26 cellular contexts compared by ENCODE assay signal in the genomic region with DNA sequence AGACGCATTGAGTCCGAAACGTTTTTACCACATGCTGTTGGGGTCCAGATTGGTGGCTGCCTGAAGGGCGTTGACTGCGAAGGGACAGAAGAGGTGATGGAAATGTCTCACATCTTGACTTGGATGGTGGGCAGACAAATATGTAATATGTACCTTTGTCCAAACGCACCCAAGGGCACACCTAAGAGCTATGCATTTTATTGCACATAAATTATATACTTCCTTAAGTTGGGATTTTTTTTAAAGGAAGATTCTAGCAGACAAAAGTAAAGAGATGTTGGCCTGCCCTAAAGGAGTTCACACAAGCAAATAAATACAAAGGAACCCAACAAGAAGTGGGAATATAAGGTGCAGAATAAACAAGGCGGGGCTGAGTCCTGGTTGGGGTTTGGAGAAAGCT.
DNase-seq lines count a peak whose midpoint lies in the region; ATAC-seq and TF ChIP-seq lines count a peak whose summit lies in the region.
"Had no signal": no experiment of that assay in that cellular context is flagged by ENCODE, and none has a peak within 500 bp of the region (broad histone marks: within the 10 kb centered on the region; RNA-seq: fewer than 3 reads in every experiment).

No MANE protein-coding gene starts in this region.

- H3K4me3 ChIP-seq in colonic mucosa (no peak overlapping the region), mucosa of descending colon (no peak overlapping the region), ovary (no peak overlapping the region), OCI-LY7 (ENCODE audit: low read depth, low read length, poor library complexity, severe bottlenecking) (no peak overlapping the region)
- H3K4me3 ChIP-seq: BLaER1, GM12878 had no signal

- POLR2A ChIA-PET in OCI-LY7 (lab: Charles Lee), result interaction anchor here (0.7 kb wide), 1 partner anchor 165 kb away, joined by 3 read pairs; no protein-coding TSS in a partner anchor

- no peaks in the 10 kb centered on the region for H3K9me3 ChIP-seq in colonic mucosa
- no peaks in the 10 kb centered on the region for H3K9me3 ChIP-seq in mucosa of descending colon
- no peaks in the 10 kb centered on the region for H3K9me3 ChIP-seq in ovary
- H3K9me3 ChIP-seq in OCI-LY7 (ENCODE audit: low read length), result no peaks in the 10 kb centered on the region
- H3K9me3 ChIP-seq: BE2C had no signal

- H3K4me1 ChIP-seq in colonic mucosa (no peaks in the 10 kb centered on the region), mucosa of descending colon (ENCODE audit: low read depth) (peaks cover 3% of the 10 kb centered on the region), ovary (ENCODE audit: insufficient read depth) (peaks cover 1% of the 10 kb centered on the region), OCI-LY7 (ENCODE audit: insufficient read depth, low read length, poor library complexity, severe bottlenecking) (no peaks in the 10 kb centered on the region)
- H3K4me1 ChIP-seq: BE2C had no signal

- H3K4me1 Mint-ChIP-seq in natural killer cell treated with Interleukin-12 subunit alpha and Interleukin-12 subunit beta and Interleukin-15 and Interleukin-18, amount 100 ng/mL, for 72 hours (ENCODE audit: low read depth in 2 of 2), result peaks cover 31 to 35% of the 10 kb centered on the region in 2 donors
- H3K4me1 Mint-ChIP-seq in natural killer cell, result peaks cover 24 to 27% of the 10 kb centered on the region in 2 donors

- no peaks in the 10 kb centered on the region for H4K20me1 ChIP-seq in OCI-LY7 (ENCODE audit: insufficient read depth, low read length)
- H4K20me1 ChIP-seq: BLaER1 had no signal

- TF ChIP-seq EP300 in ovary (IDR thresholded peaks at IDR 0.05), result no peak

- BruUV-seq in OCI-LY7 (replicated peaks; lab: Mats Ljungman, UMichigan), result no TSS peak

- no peaks in the 10 kb centered on the region for H3K79me2 ChIP-seq in OCI-LY7 (ENCODE audit: insufficient read depth, low read depth, low read length)

- intact Hi-C loops in natural killer cell (cut with micrococcal nuclease) (no loop called here), colonic mucosa (cut with DNase I) (no loop called here), mucosa of descending colon (cut with DNase I, micrococcal nuclease) (no loop called here), ovary (cut with DNase I) (no loop called here), OCI-LY7 (cut with micrococcal nuclease; ENCODE audit: unreplicated experiment) (no loop called here)

- no peak for TF ChIP-seq POLR2A in ovary (IDR thresholded peaks at IDR 0.05)

- H3K27ac ChIP-seq in colonic mucosa (no peak overlapping the region), ovary (no peak overlapping the region), OCI-LY7 (ENCODE audit: low read depth, low read length, poor library complexity, severe bottlenecking) (no peak overlapping the region)
- H3K27ac ChIP-seq: 22Rv1, BLaER1 had no signal

- ATAC-seq in natural killer cell treated with Interleukin-12 subunit alpha and Interleukin-12 subunit beta and Interleukin-15 and Interleukin-18, amount 100 ng/mL, for 72 hours, result no peak
- no peak for ATAC-seq in natural killer cell
- ATAC-seq in mucosa of descending colon, result peak; percentile 77
- ATAC-seq: GM12878 had no signal

- H3K9ac ChIP-seq in colonic mucosa (ENCODE audit: low read depth in 2 of 2, low read length in 2 of 2), result no peak overlapping the region
- H3K9ac ChIP-seq: BLaER1 had no signal

- WGBS in ovary, 3 donors, result 81 to 85% (median 82%) methylated on average over 7 of the region's 7 CpGs

- no peak overlapping the region for H2AFZ ChIP-seq in OCI-LY7 (ENCODE audit: low read length)

- H3K27me3 ChIP-seq in colonic mucosa (no peaks in the 10 kb centered on the region), ovary (no peaks in the 10 kb centered on the region)
- H3K27me3 ChIP-seq: BE2C, BLaER1 had no signal

- no peak for TF ChIP-seq CTCF in natural killer cell (IDR thresholded peaks at IDR 0.05)
- no peak for TF ChIP-seq CTCF in colonic mucosa (IDR thresholded peaks at IDR 0.05)
- no peak for TF ChIP-seq CTCF in mucosa of descending colon (IDR thresholded peaks at IDR 0.05)
- no peak for TF ChIP-seq CTCF in GM13977 (IDR thresholded peaks at IDR 0.05; ENCODE audit: extremely low read depth, insufficient read depth, missing control alignments)
- TF ChIP-seq CTCF in ovary (IDR thresholded peaks at IDR 0.05), result no peak
- TF ChIP-seq CTCF in OCI-LY7 (conservative IDR thresholded peaks at IDR 0.05; ENCODE audit: low read length), result no peak

- no peaks in the 10 kb centered on the region for H3K27me3 Mint-ChIP-seq in natural killer cell treated with Interleukin-12 subunit alpha and Interleukin-12 subunit beta and Interleukin-15 and Interleukin-18, amount 100 ng/mL, for 72 hours
- peaks cover 0 to 6% of the 10 kb centered on the region in 2 donors for H3K27me3 Mint-ChIP-seq in natural killer cell (ENCODE audit: low read depth in 2 of 2)
- H3K27me3 Mint-ChIP-seq: CD4-positive, alpha-beta memory T cell; CD4-positive, CD25-positive, alpha-beta regulatory T cell had no signal

- H3K4me3 Mint-ChIP-seq in natural killer cell treated with Interleukin-12 subunit alpha and Interleukin-12 subunit beta and Interleukin-15 and Interleukin-18, amount 100 ng/mL, for 72 hours, result no peak overlapping the region
- no peak overlapping the region for H3K4me3 Mint-ChIP-seq in natural killer cell
- H3K4me3 Mint-ChIP-seq: CD14-positive monocyte; CD4-positive, alpha-beta memory T cell; CD4-positive, CD25-positive, alpha-beta regulatory T cell; CD8-positive, alpha-beta memory T cell had no signal

- H3K36me3 ChIP-seq in colonic mucosa (no peaks in the 10 kb centered on the region), mucosa of descending colon (ENCODE audit: low read depth) (no peaks in the 10 kb centered on the region), ovary (no peaks in the 10 kb centered on the region), OCI-LY7 (ENCODE audit: insufficient read depth, low read length) (no peaks in the 10 kb centered on the region)
- H3K36me3 ChIP-seq: BE2C, BLaER1 had no signal

- no peak overlapping the region for H3K4me2 ChIP-seq in OCI-LY7 (ENCODE audit: low read length)
- H3K4me2 ChIP-seq: BLaER1 had no signal

- CTCF ChIA-PET in OCI-LY7 (lab: Charles Lee; ENCODE audit: unreplicated experiment), result no interaction called here

- no peak for DNase-seq in natural killer cell treated with Interleukin-12 subunit alpha and Interleukin-12 subunit beta and Interleukin-15 and Interleukin-18, amount 100 ng/mL, for 72 hours (ENCODE audit: low spot score)
- DNase-seq in natural killer cell (no peak), LoVo (ENCODE audit: low spot score) (peak; percentile 11), colonic mucosa (peak; percentile 33), mucosa of descending colon (no peak), GM13977 (ENCODE audit: low spot score) (no peak), ovary (no peak), OCI-LY7 (ENCODE audit: low spot score) (no peak)
- DNase-seq: ACHN; BE2C; C1 segment of cervical spinal cord; CD4-positive, alpha-beta memory T cell; CD4-positive, CD25-positive, alpha-beta regulatory T cell; CD8-positive, alpha-beta memory T cell; COR-L47; DMS 273 treated with DMSO at 0.1 percent for 48 hours; DMS153; DMS53; DMS79; DND-41; EL; GDM1 had no signal

- peak overlapping the region; percentile 1 to 17 for H3K27ac Mint-ChIP-seq in natural killer cell treated with Interleukin-12 subunit alpha and Interleukin-12 subunit beta and Interleukin-15 and Interleukin-18, amount 100 ng/mL, for 72 hours
- no peak overlapping the region for H3K27ac Mint-ChIP-seq in natural killer cell
- H3K27ac Mint-ChIP-seq: CD14-positive monocyte; CD4-positive, CD25-positive, alpha-beta regulatory T cell had no signal

- in situ Hi-C loops in GM13977 (cut with MboI; ENCODE audit: low pct_unique_long_range_greater_than_20kb, low sequenced_read_pairs, unreplicated experiment), result loop anchor here (25.0 kb wide), 1 partner anchor 314 kb away; no protein-coding TSS in a partner anchor

- H3K9me2 ChIP-seq in OCI-LY7 (ENCODE audit: insufficient read depth, low read length), result no peaks in the 10 kb centered on the region

- no peaks in the 10 kb centered on the region for H3K36me3 Mint-ChIP-seq in natural killer cell treated with Interleukin-12 subunit alpha and Interleukin-12 subunit beta and Interleukin-15 and Interleukin-18, amount 100 ng/mL, for 72 hours
- no peaks in the 10 kb centered on the region for H3K36me3 Mint-ChIP-seq in natural killer cell
- H3K36me3 Mint-ChIP-seq: CD14-positive monocyte; CD4-positive, alpha-beta memory T cell; CD4-positive, CD25-positive, alpha-beta regulatory T cell had no signal

- no peaks in the 10 kb centered on the region for H3K9me3 Mint-ChIP-seq in natural killer cell treated with Interleukin-12 subunit alpha and Interleukin-12 subunit beta and Interleukin-15 and Interleukin-18, amount 100 ng/mL, for 72 hours
- no peaks in the 10 kb centered on the region for H3K9me3 Mint-ChIP-seq in natural killer cell

Comparison
In these comparisons a context has a peak if more than half of its experiments do, and no peak if none do; other contexts are left out.
1. H3K27ac Mint-ChIP-seq: peak in natural killer cell treated with Interleukin-12 subunit alpha and Interleukin-12 subunit beta and Interleukin-15 and Interleukin-18, amount 100 ng/mL, for 72 hours (2 of 2); none in natural killer cell (0 of 2).
2. DNase-seq: peak in LoVo (single experiment) and colonic mucosa (single experiment); none in natural killer cell treated with Interleukin-12 subunit alpha and Interleukin-12 subunit beta and Interleukin-15 and Interleukin-18, amount 100 ng/mL, for 72 hours (single experiment), natural killer cell (single experiment), mucosa of descending colon (0 of 3), GM13977 (single experiment), ovary (0 of 5) and OCI-LY7 (single experiment).